Comparison of ENCODE assay signal across 11 cellular contexts in the genomic region with DNA sequence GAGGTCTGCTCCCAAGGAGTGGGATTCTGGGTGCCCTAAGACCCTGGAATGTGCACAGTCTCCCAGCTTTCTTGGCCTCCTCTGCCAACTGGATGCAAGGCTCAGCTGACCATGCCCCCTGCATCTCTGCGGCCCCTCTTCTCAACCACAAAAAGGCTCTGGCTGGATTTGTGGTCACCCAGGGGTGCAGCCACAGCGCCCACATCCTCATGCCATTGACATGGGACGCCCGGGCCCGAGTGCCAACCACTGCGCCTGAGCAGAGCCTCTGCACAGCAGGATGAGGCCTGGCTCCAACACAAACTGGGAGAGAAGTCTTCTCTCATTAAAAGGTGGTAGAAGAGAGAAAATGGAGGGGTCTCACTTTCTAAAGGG.
A peak's percentile ranks its signal among the peaks of the same experiment; 100 is the strongest.
DNase-seq lines count a peak whose midpoint lies in the region; ATAC-seq and TF ChIP-seq lines count a peak whose summit lies in the region.
"Had no signal": no experiment of that assay in that cellular context is flagged by ENCODE, and none has a peak within 500 bp of the region (broad histone marks: within the 10 kb centered on the region; RNA-seq: fewer than 3 reads in every experiment).

No MANE protein-coding gene starts in this region.

- H3K4me1 ChIP-seq in BLaER1: peaks cover 57% of the 10 kb centered on the region
- peaks cover 24% of the 10 kb centered on the region for H3K4me1 ChIP-seq in KMS-11 (ENCODE audit: low read depth, poor library complexity, severe bottlenecking)
- peaks cover 50% of the 10 kb centered on the region for H3K4me1 ChIP-seq in adipocyte (ENCODE audit: control insufficient read depth, insufficient read depth, low read length)

- H3K27me3 ChIP-seq in BLaER1 (no peaks in the 10 kb centered on the region), KMS-11 (ENCODE audit: insufficient read depth, low read depth) (no peaks in the 10 kb centered on the region), adipocyte (replicated peaks; ENCODE audit: control insufficient read depth, insufficient read depth, low read length) (no peaks in the 10 kb centered on the region)

- H3K36me3 ChIP-seq in BLaER1: peaks cover 39% of the 10 kb centered on the region
- H3K36me3 ChIP-seq in KMS-11 (ENCODE audit: insufficient read depth): no peaks in the 10 kb centered on the region
- peaks cover 24% of the 10 kb centered on the region for H3K36me3 ChIP-seq in adipocyte (ENCODE audit: control insufficient read depth, insufficient read depth, low read length, severe bottlenecking)

- H3K9me3 ChIP-seq in BLaER1 (peaks cover 15% of the 10 kb centered on the region; the same call in 1 of the 2 replicates), adipocyte (ENCODE audit: control insufficient read depth, low read length) (no peaks in the 10 kb centered on the region)

- ATAC-seq in GM19397 (IDR thresholded peaks at IDR 0.05; ENCODE audit: unreplicated experiment): no peak

- TF ChIP-seq CTCF in KMS-11 (conservative IDR thresholded peaks at IDR 0.05; ENCODE audit: low read depth, low read length): no peak

- H3K4me2 ChIP-seq in BLaER1: peak overlapping the region; percentile 61
- H3K4me2 ChIP-seq in KMS-11: peak overlapping the region; percentile 21; the same call in 1 of the 2 replicates

- DNase-seq in adipocyte (ENCODE audit: low read depth): no peak
- peak; percentile 96 for DNase-seq in myocyte (ENCODE audit: low read depth)
- DNase-seq in cerebellar cortex (ENCODE audit: low spot score): no peak
- no peak for DNase-seq in NCI-H1436 (lab: John Stamatoyannopoulos, UW)
- no peak for DNase-seq in SK-N-DZ (ENCODE audit: low spot score)
- DNase-seq: activated naive CD4-positive, alpha-beta T cell treated with Interleukin-2 at 50 U/mL for 16 hours; C1 segment of cervical spinal cord; NCI-H1048 had no signal

- H3K4me3 ChIP-seq in BLaER1 (no peak overlapping the region), KMS-11 (IDR thresholded peaks at IDR 0.05; ENCODE audit: insufficient read depth, low read depth, low read length) (no peak overlapping the region), adipocyte (ENCODE audit: low read length) (peak overlapping the region; percentile 5)

- H4K20me1 ChIP-seq in BLaER1 (peaks cover 100% of the 10 kb centered on the region), KMS-11 (ENCODE audit: insufficient read depth) (peaks cover 9% of the 10 kb centered on the region; the same call in 1 of the 2 replicates)

- H3K79me2 ChIP-seq in KMS-11 (ENCODE audit: insufficient read depth, low read depth): peaks cover 10% of the 10 kb centered on the region; the same call in 1 of the 2 replicates

- H3K27ac ChIP-seq in BLaER1 (no peak overlapping the region), KMS-11 (no peak overlapping the region)

- no peak overlapping the region for H2AFZ ChIP-seq in KMS-11 (ENCODE audit: low read depth)

- H3K9ac ChIP-seq in BLaER1 (no peak overlapping the region), KMS-11 (no peak overlapping the region), adipocyte (ENCODE audit: low read length) (peak overlapping the region; percentile 48)
